3 cellular contexts compared by ENCODE assay signal in genomic region chr22:32444068-32444467, GRCh38.
TF ChIP-seq lines count a peak whose summit lies in the region.

No MANE protein-coding gene starts in this region.

TF ChIP-seq in HEK293T, 16 proteins besides CTCF, POLR2A, EP300 and RAD21:
- TF ChIP-seq PKNOX1 (IDR thresholded peaks at IDR 0.05), result peak; percentile 67
- TF ChIP-seq FOXM1 (IDR thresholded peaks at IDR 0.05; ENCODE audit: borderline replicate concordance), result no peak

TF ChIP-seq in SK-N-SH, 30 proteins besides CTCF, POLR2A, EP300 and RAD21:
- TF ChIP-seq RCOR1 (IDR thresholded peaks at IDR 0.05; ENCODE audit: low read length) (no peak), FOSL2 (IDR thresholded peaks at IDR 0.05; ENCODE audit: borderline replicate concordance, low read depth) (no peak), NFIC (IDR thresholded peaks at IDR 0.05; ENCODE audit: borderline replicate concordance) (no peak)

TF ChIP-seq in HepG2, 621 proteins besides CTCF, POLR2A, EP300 and RAD21:
- 0 out of 2 replicates have a peak, but pooled peaks have one; percentile 44 for TF ChIP-seq NFE2 (CRISPR knock-in tag; IDR thresholded peaks at IDR 0.05)
- TF ChIP-seq MAFK (conservative IDR thresholded peaks at IDR 0.05 in 1 of 2, IDR thresholded peaks at IDR 0.05 in 1 of 2; ENCODE audit: low read length in 2 of 2), result peak; percentile 10 to 12; a peak in 2 of 4 replicates
- TF ChIP-seq ZNF770 (CRISPR knock-in tag; IDR thresholded peaks at IDR 0.05), result no peak
- TF ChIP-seq SMC3 (IDR thresholded peaks at IDR 0.05; ENCODE audit: low read length), result peak; percentile 66
- peak; percentile 73 for TF ChIP-seq STAG1 (CRISPR knock-in tag; IDR thresholded peaks at IDR 0.05)
TF ChIP-seq in HepG2: peak in this region for 4.
